In genomic region chr6:36028887-36029324, GRCh38 we compare ENCODE assay signal across 8 cellular contexts. TPM values are rescaled to one million over a fixed set of nuclear protein-coding genes. Genes with fewer than 3 reads are reported as not detected.
DNase-seq lines count a peak whose midpoint lies in the region; ATAC-seq and TF ChIP-seq lines count a peak whose summit lies in the region.

No MANE protein-coding gene starts in this region.

- TF ChIP-seq CTCF in NB4 (IDR thresholded peaks at IDR 0.05; ENCODE audit: low read depth, low read length) (no peak), body of pancreas (IDR thresholded peaks at IDR 0.05) (no peak), sigmoid colon (IDR thresholded peaks at IDR 0.05) (no peak), GM10248 (IDR thresholded peaks at IDR 0.05; ENCODE audit: control extremely low read depth, extremely low read depth, low read depth, missing control alignments) (no peak)

- intact Hi-C loops in body of pancreas (cut with DNase I), result no loop called here
- intact Hi-C loops in sigmoid colon (cut with DNase I), result no loop called here

- TF ChIP-seq EP300 in sigmoid colon (IDR thresholded peaks at IDR 0.05), result no peak

- CTCF ChIA-PET in GM10248 (lab: Yijun Ruan, JAX), result interaction anchor here (0.7 to 9.2 kb wide), 15 partner anchors 9 to 332 kb away, joined by 3 to 157 read pairs (median 5); no protein-coding TSS in a partner anchor

- no peaks in the 10 kb centered on the region for H3K9me3 ChIP-seq in body of pancreas
- H3K9me3 ChIP-seq in iPS-15b (ENCODE audit: control insufficient read depth, insufficient read depth, low read length), result no peaks in the 10 kb centered on the region
- no peaks in the 10 kb centered on the region for H3K9me3 ChIP-seq in sigmoid colon

- H3K27ac ChIP-seq in body of pancreas, result peak overlapping the region; percentile 16 to 98 (median 96)
- peak overlapping the region; percentile 92 to 98 (median 94) for H3K27ac ChIP-seq in sigmoid colon

- H3K4me1 ChIP-seq in body of pancreas, result peaks cover 36% of the 10 kb centered on the region
- H3K4me1 ChIP-seq in iPS-15b (ENCODE audit: control insufficient read depth, insufficient read depth, low read length), result peaks cover 28% of the 10 kb centered on the region
- H3K4me1 ChIP-seq in sigmoid colon, result peaks cover 0 to 51% (median 40%) of the 10 kb centered on the region in 4 donors

- peak overlapping the region; percentile 88 for H3K9ac ChIP-seq in iPS-15b (ENCODE audit: low read depth, low read length)

- TF ChIP-seq POLR2A in NB4 (IDR thresholded peaks at IDR 0.05; ENCODE audit: extremely low read depth, insufficient read length) (peak; percentile 36), body of pancreas (IDR thresholded peaks at IDR 0.05) (no peak), sigmoid colon (IDR thresholded peaks at IDR 0.05) (no peak)

- WGBS in body of pancreas, 2 donors, result 0 to 2% methylated on average over 13 of the region's 13 CpGs
- WGBS in sigmoid colon, 2 donors, result 1% methylated on average over 13 of the region's 13 CpGs

- ATAC-seq in body of pancreas, result peak; percentile 12

- DNase-seq in EL (peak; percentile 82), NB4 (ENCODE audit: low read depth) (peak; percentile 91), UCSD-AML1 (lab: John Stamatoyannopoulos, UW; ENCODE audit: unreplicated experiment) (peak; percentile 78), body of pancreas (peak; percentile 59 to 77 (median 74)), sigmoid colon (peak; percentile 82), GM10248 (ENCODE audit: extremely low spot score) (no peak), epidermal melanocyte (ENCODE audit: insufficient read length, low spot score) (no peak)

- POLR2A ChIA-PET in GM10248 (lab: Yijun Ruan, JAX), result interaction anchor here (0.6 to 1.5 kb wide), 5 partner anchors 13 to 314 kb away, joined by 3 to 14 read pairs (median 4); no protein-coding TSS in a partner anchor

- H3K4me3 ChIP-seq in NB4 (ENCODE audit: low read depth, low read length) (peak overlapping the region; percentile 86), body of pancreas (peak overlapping the region; percentile 88 to 97), iPS-15b (ENCODE audit: low read depth, low read length) (peak overlapping the region; percentile 93), sigmoid colon (peak overlapping the region; percentile 65 to 98 (median 90))

- no peaks in the 10 kb centered on the region for H3K27me3 ChIP-seq in body of pancreas
- H3K27me3 ChIP-seq in iPS-15b (ENCODE audit: control insufficient read depth, insufficient read depth, low read length), result no peaks in the 10 kb centered on the region
- H3K27me3 ChIP-seq in sigmoid colon, result peaks cover 3 to 8% (median 5%) of the 10 kb centered on the region in 3 donors

- H3K36me3 ChIP-seq in body of pancreas (replicated peaks in 1 of 2; ENCODE audit: insufficient read depth in 1 of 2, low read depth in 2 of 2) (no peaks in the 10 kb centered on the region), iPS-15b (ENCODE audit: control insufficient read depth, insufficient read depth, low read length) (no peaks in the 10 kb centered on the region), sigmoid colon (no peaks in the 10 kb centered on the region)

RNA-seq across cellular contexts. Expression of gene MAPK14, which starts 1.3 kb away (rescaled TPM):
- total RNA-seq in body of pancreas (10 to 100 TPM; 30.3 to 33.7 TPM), sigmoid colon (10 to 100 TPM; 61.9 to 91.1 (median 67.7) TPM)
- 10 to 100 TPM; 30.8 to 35.1 (median 31.8) TPM for polyA plus RNA-seq in sigmoid colon

RNA-seq across cellular contexts. Expression of gene SLC26A8, which starts 4.5 kb away (rescaled TPM):
- not detected for total RNA-seq in body of pancreas
- not detected for total RNA-seq in sigmoid colon
- under 1 TPM in 1 of 3 donors, not detected in 2; 0.10 TPM for polyA plus RNA-seq in sigmoid colon

Comparison
In these comparisons a context has a peak if more than half of its experiments do, and no peak if none do; other contexts are left out.
1. DNase-seq: peak in EL (single experiment), NB4 (single experiment), UCSD-AML1 (single experiment), body of pancreas (4 of 4) and sigmoid colon (single experiment); none in GM10248 (single experiment) and epidermal melanocyte (single experiment).
2. Peak in every context shown above with its lines, with median percentiles within 50 percentile points of each other: H3K4me3 ChIP-seq.